8 cellular contexts compared by ENCODE assay signal in the genomic region with DNA sequence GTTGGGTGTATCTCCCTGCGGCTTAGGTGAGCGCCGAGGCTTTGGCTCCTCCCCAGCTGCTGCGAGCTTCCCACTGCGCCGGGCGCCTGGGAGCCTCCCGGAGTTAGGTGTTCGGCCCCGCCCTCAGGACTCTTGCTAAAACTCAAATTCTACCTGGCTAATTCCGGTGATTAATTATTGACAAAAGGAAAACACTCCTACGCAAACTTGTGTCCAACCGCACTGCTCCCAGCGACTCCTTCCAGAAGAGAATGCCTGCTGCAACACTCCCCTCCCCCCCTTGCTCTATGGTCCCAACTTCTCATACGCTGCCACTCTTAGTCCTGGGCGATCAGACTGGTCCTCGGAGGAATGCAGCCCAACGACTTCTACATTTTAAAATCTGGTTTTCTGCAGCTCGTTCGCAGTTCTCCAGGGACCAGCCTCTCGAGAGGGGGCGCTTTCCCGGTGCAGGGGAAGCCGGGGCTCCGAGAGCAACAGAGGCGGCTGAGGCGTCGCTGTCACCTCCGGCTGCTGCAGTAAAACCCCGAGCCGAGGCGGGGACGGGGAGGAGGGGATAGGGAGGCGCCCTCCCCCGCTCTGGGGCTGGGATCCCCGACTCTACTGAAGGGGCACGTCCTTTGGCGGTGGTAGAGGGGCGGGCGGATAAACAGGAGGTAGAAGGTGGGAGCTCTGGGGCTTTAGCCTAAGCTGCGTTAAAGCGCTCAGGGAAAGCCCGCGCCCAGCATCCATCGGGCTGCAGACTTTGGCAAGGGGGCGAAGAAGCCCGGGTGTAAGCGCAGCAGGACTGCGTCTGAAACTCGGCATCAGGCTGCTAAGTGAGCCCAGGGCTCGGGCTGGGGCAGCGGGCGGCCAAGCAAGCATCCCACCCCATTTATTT. TPM values are rescaled to one million over a fixed set of nuclear protein-coding genes. Genes with fewer than 3 reads are reported as not detected.
DNase-seq lines count a peak whose midpoint lies in the region; ATAC-seq and TF ChIP-seq lines count a peak whose summit lies in the region.

A gene with protein sequence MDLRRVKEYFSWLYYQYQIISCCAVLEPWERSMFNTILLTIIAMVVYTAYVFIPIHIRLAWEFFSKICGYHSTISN (minus strand): TSS at position 77 of the 880 bp plus-strand sequence. CDS start 25,194 bp downstream, outside the sequence.

- no peaks in the 10 kb centered on the region for H3K9me3 ChIP-seq in AG04450 (ENCODE audit: control insufficient read depth, insufficient read depth, low read length)
- H3K9me3 ChIP-seq in PC-9 (ENCODE audit: insufficient read depth, low read depth) = no peaks in the 10 kb centered on the region; the same call in 1 of the 2 replicates
- no peaks in the 10 kb centered on the region for H3K9me3 ChIP-seq in aorta (ENCODE audit: control insufficient read depth, low read length)

- ATAC-seq in GM18907 (IDR thresholded peaks at IDR 0.05; ENCODE audit: unreplicated experiment) = peak; percentile 67
- ATAC-seq in HG03175 (IDR thresholded peaks at IDR 0.05; ENCODE audit: unreplicated experiment) = peak; percentile 61
- peak; percentile 81 for ATAC-seq in aorta (ENCODE audit: low FRiP score)

- CTCF ChIA-PET in AG04450 (lab: Charles Lee) (interaction anchor here (0.6 to 1.6 kb wide), 6 partner anchors 17 to 97 kb away, joined by 3 to 6 read pairs (median 3); no protein-coding TSS in a partner anchor), PC-9 (lab: Charles Lee) (interaction anchor here (0.7 to 0.8 kb wide), 2 partner anchors 45 to 51 kb away, joined by 3 read pairs; no protein-coding TSS in a partner anchor)

- no peaks in the 10 kb centered on the region for H3K9me2 ChIP-seq in PC-9 (ENCODE audit: insufficient read depth)

- H3K27me3 ChIP-seq in AG04450 (ENCODE audit: control insufficient read depth, insufficient read depth, low read length) = peaks cover 36% of the 10 kb centered on the region
- H3K27me3 ChIP-seq in PC-9 (ENCODE audit: insufficient read depth, low read depth) = no peaks in the 10 kb centered on the region
- H3K27me3 ChIP-seq in aorta (ENCODE audit: control insufficient read depth in 1 of 2, insufficient read depth in 2 of 2, low read length in 1 of 2) = no peaks in the 10 kb centered on the region

- H3K79me2 ChIP-seq in PC-9 (ENCODE audit: low read depth) = no peaks in the 10 kb centered on the region

- intact Hi-C loops in PC-9 (cut with micrococcal nuclease; ENCODE audit: unreplicated experiment) (loop anchor here (1.0 to 5.0 kb wide), 5 partner anchors 21 to 97 kb away; no protein-coding TSS in a partner anchor), aorta (cut with DNase I) (no loop called here)

- peak within 1 kb of the TSS; percentile 53 for H3K4me3 ChIP-seq in AG04450 (ENCODE audit: low read depth, low read length)
- peak within 1 kb of the TSS; percentile 71 for H3K4me3 ChIP-seq in PC-9
- peak within 1 kb of the TSS; percentile 28 to 50 for H3K4me3 ChIP-seq in aorta (ENCODE audit: low read length in 2 of 2)

- WGBS in aorta, 2 donors = 1 to 2% methylated on average over 53 of the region's 53 CpGs

- H3K27ac ChIP-seq in AG04450 (ENCODE audit: low read depth, low read length) (no peak within 1 kb of the TSS), PC-9 (no peak within 1 kb of the TSS), aorta (ENCODE audit: low read depth in 1 of 2, low read length in 2 of 2) (no peak within 1 kb of the TSS)

- H3K4me1 ChIP-seq in PC-9 (replicated peaks; ENCODE audit: insufficient read depth) (peaks cover 11% of the 10 kb centered on the region; the same call in 1 of the 2 replicates), aorta (ENCODE audit: control insufficient read depth in 1 of 2, insufficient read depth in 2 of 2, low read length in 2 of 2) (no peaks in the 10 kb centered on the region)

- H3K36me3 ChIP-seq in PC-9 (ENCODE audit: low read depth) (no peaks in the 10 kb centered on the region), aorta (ENCODE audit: control insufficient read depth in 1 of 2, insufficient read depth in 2 of 2, low read length in 1 of 2) (no peaks in the 10 kb centered on the region)

- H3K4me2 ChIP-seq in PC-9 = peak within 1 kb of the TSS; percentile 99

- no peaks in the 10 kb centered on the region for H4K20me1 ChIP-seq in PC-9 (ENCODE audit: insufficient read depth)

- no peak for DNase-seq in AG04450 (ENCODE audit: low read depth, low spot score)
- DNase-seq in PC-9 = peak; percentile 59 to 84
- DNase-seq in activated gamma-delta T cell treated with anti-CD3 and anti-CD28 coated beads, Interleukin-2, amount 50 U/mL, for 16 hours (ENCODE audit: low read depth) = peak; percentile 30
- DNase-seq in globus pallidus (ENCODE audit: low spot score) = peak; percentile 10
- DNase-seq in occipital lobe (lab: John Stamatoyannopoulos, UW) = peak; percentile 64
- DNase-seq in aorta = peak; percentile 52 to 79

- no peaks in the 10 kb centered on the region for H3F3A ChIP-seq in PC-9 (ENCODE audit: insufficient read depth, low read depth)

- peak within 1 kb of the TSS; percentile 95 for H2AFZ ChIP-seq in PC-9

- TF ChIP-seq CTCF in AG04450 (IDR thresholded peaks at IDR 0.05; ENCODE audit: low read depth, low read length) (peak; percentile 34), PC-9 (conservative IDR thresholded peaks at IDR 0.05) (peak; percentile 61)

- POLR2A ChIA-PET in AG04450 (lab: Yijun Ruan, JAX) = no interaction called here
- POLR2A ChIA-PET in PC-9 (lab: Charles Lee; ENCODE audit: unreplicated experiment) = interaction anchor here (0.7 kb wide), 2 partner anchors 22 to 143 kb away, joined by 3 to 4 read pairs; no protein-coding TSS in a partner anchor

- BruUV-seq in PC-9 (replicated peaks; lab: Mats Ljungman, UMichigan) = no TSS peak

RNA-seq across cellular contexts. Expression of the gene that starts here (rescaled TPM):
- not detected in 2 replicates for polyA plus RNA-seq in AG04450 (2011; rRNA removed)
- polyA minus RNA-seq in AG04450 (2011; rRNA and poly(A)+ RNA removed) = not detected in 2 replicates
- 1.2 and 4.0 TPM in 2 replicates for total RNA-seq in PC-9 (2021)
- total RNA-seq in occipital lobe = 3.6 TPM
- under 1 TPM; 0.16 to 0.39 TPM for total RNA-seq in aorta
- polyA plus RNA-seq in aorta = under 1 TPM in 1 of 2 donors, not detected in 1; 0.18 TPM

Comparison
In these comparisons a context has a peak if more than half of its experiments do, and no peak if none do; other contexts are left out.
1. Peak in DNase-seq, ATAC-seq and H3K4me3 ChIP-seq in aorta; RNA of the gene not detected or under 1 TPM.